ENCODE assay signal across 10 cellular contexts in the genomic region with DNA sequence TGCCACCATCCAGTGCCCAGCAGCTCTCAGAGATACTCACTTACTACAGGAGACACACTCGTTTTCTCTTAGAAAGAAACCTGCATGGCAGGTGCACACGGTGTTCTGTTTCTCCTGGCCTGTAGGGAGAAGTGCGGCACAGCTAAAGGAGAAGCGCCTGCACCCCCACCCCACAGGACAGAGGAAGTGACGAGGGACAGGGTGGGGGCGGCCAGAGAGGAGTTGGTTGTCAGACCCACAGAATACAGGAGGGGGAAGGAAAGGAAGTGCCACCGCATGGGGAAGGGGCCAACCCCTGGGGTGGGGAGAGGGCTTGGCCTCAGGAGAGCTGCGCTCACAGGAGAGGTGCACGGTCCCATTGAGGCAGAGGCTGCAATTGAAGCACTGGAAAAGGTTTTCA. TPM values are rescaled to one million over a fixed set of nuclear protein-coding genes. Genes with fewer than 3 reads are reported as not detected.
A peak's percentile ranks its signal among the peaks of the same experiment; 100 is the strongest.
DNase-seq lines count a peak whose midpoint lies in the region; ATAC-seq and TF ChIP-seq lines count a peak whose summit lies in the region.
"Had no signal": no experiment of that assay in that cellular context is flagged by ENCODE, and none has a peak within 500 bp of the region (broad histone marks: within the 10 kb centered on the region; RNA-seq: fewer than 3 reads in every experiment).

No MANE protein-coding gene starts in this region.

- H3K27me3 ChIP-seq in BLaER1 (no peaks in the 10 kb centered on the region), neutrophil (no peaks in the 10 kb centered on the region)

- TF ChIP-seq CTCF in HFFc6 (IDR thresholded peaks at IDR 0.05) (no peak), neutrophil (IDR thresholded peaks at IDR 0.05) (peak; percentile 57)

- H3K4me3 ChIP-seq in BLaER1 (no peak overlapping the region), neutrophil (ENCODE audit: low read depth in 1 of 2, low read length in 1 of 2) (peak overlapping the region; percentile 47 to 94)

- peak overlapping the region; percentile 71 for H3K4me3 Mint-ChIP-seq in HFFc6
- no peak overlapping the region for H3K4me3 Mint-ChIP-seq in central memory CD8-positive, alpha-beta T cell
- H3K4me3 Mint-ChIP-seq: endodermal cell had no signal

- no peak overlapping the region for H3K27ac ChIP-seq in BLaER1
- peak overlapping the region; percentile 97 for H3K27ac ChIP-seq in neutrophil

- H3K36me3 ChIP-seq in BLaER1 (peaks cover 74% of the 10 kb centered on the region), neutrophil (peaks cover 84% of the 10 kb centered on the region)

- ATAC-seq in central memory CD8-positive, alpha-beta T cell (replicated peaks; ENCODE audit: extremely low read depth, poor library complexity, severe bottlenecking), result no peak
- no peak for ATAC-seq in GM19463 (IDR thresholded peaks at IDR 0.05; ENCODE audit: unreplicated experiment)
- ATAC-seq: sciatic nerve had no signal

- H3K27me3 Mint-ChIP-seq in HFFc6 (ENCODE audit: insufficient read depth), result no peaks in the 10 kb centered on the region; the same call in none of the 2 replicates
- H3K27me3 Mint-ChIP-seq in central memory CD8-positive, alpha-beta T cell, result no peaks in the 10 kb centered on the region

- H4K20me1 ChIP-seq in BLaER1, result peaks cover 91% of the 10 kb centered on the region

- H3K4me1 ChIP-seq in BLaER1 (peaks cover 100% of the 10 kb centered on the region), neutrophil (ENCODE audit: control insufficient read depth in 1 of 2, insufficient read depth in 1 of 2, low read depth in 1 of 2, low read length in 1 of 2) (peaks cover 58 to 68% of the 10 kb centered on the region in 2 experiments)

- no peaks in the 10 kb centered on the region for H3K9me3 Mint-ChIP-seq in HFFc6
- H3K9me3 Mint-ChIP-seq in central memory CD8-positive, alpha-beta T cell, result no peaks in the 10 kb centered on the region
- H3K9me3 Mint-ChIP-seq: endodermal cell had no signal

- no peaks in the 10 kb centered on the region for H3K9me3 ChIP-seq in BLaER1
- peaks cover 5% of the 10 kb centered on the region for H3K9me3 ChIP-seq in neutrophil

- peaks cover 32% of the 10 kb centered on the region for H3K36me3 Mint-ChIP-seq in HFFc6 (ENCODE audit: low read depth)
- H3K36me3 Mint-ChIP-seq in central memory CD8-positive, alpha-beta T cell (ENCODE audit: insufficient read depth), result peaks cover 62% of the 10 kb centered on the region

- H3K27ac Mint-ChIP-seq in HFFc6, result no peak overlapping the region
- peak overlapping the region; percentile 78 for H3K27ac Mint-ChIP-seq in central memory CD8-positive, alpha-beta T cell (ENCODE audit: low read depth)

- peak overlapping the region; percentile 23; the same call in 1 of the 2 replicates for H3K4me2 ChIP-seq in BLaER1

- DNase-seq in HFFc6 (no peak), SIG-M5 treated with dmso at 0.1 percent for 504 hours (lab: John Stamatoyannopoulos, UW; ENCODE audit: unreplicated experiment) (no peak)
- DNase-seq in central memory CD8-positive, alpha-beta T cell (ENCODE audit: low spot score in 2 of 2), result no peak
- DNase-seq in activated effector memory CD4-positive, alpha-beta T cell treated with Interleukin-2 at 50 U/mL for 16 hours, result no peak
- no peak for DNase-seq in stimulated activated CD4-positive, alpha-beta T cell treated with anti-CD3 and anti-CD28 coated beads, Interleukin-4, amount 100 ng/mL, for 24 hours
- DNase-seq: endodermal cell had no signal

- H3K9ac ChIP-seq in BLaER1, result no peak overlapping the region

- H3K4me1 Mint-ChIP-seq in HFFc6 (ENCODE audit: low read depth), result peaks cover 57% of the 10 kb centered on the region
- peaks cover 41% of the 10 kb centered on the region for H3K4me1 Mint-ChIP-seq in central memory CD8-positive, alpha-beta T cell

RNA-seq across cellular contexts. Expression of a gene that starts 8.8 kb away (rescaled TPM):
- 100 to 1,000 TPM; 105 to 122 (median 112) TPM for total RNA-seq in HFFc6 (2021; fragmentation: NEBNext Ultra II Directional; extraction: Animal tissue kit (Norgen Biotek cat#: 25700))

RNA-seq across cellular contexts. Expression of a gene that starts 22.5 kb away (rescaled TPM):
- total RNA-seq in HFFc6 (2021; fragmentation: NEBNext Ultra II Directional; extraction: Animal tissue kit (Norgen Biotek cat#: 25700)), result not detected

RNA-seq across cellular contexts. Expression of a gene that starts 42.3 kb away (rescaled TPM):
- under 1 TPM in 1 of 6 experiments, not detected in 5; 0.18 TPM for total RNA-seq in HFFc6 (2021; fragmentation: NEBNext Ultra II Directional; extraction: Animal tissue kit (Norgen Biotek cat#: 25700))

RNA-seq across cellular contexts. Expression of a gene that starts 50.9 kb away (rescaled TPM):
- total RNA-seq in HFFc6 (2021; fragmentation: NEBNext Ultra II Directional; extraction: Animal tissue kit (Norgen Biotek cat#: 25700)), result 100 to 1,000 TPM in 3 of 6 experiments, 10 to 100 TPM in 3; 91.5 to 124 (median 106) TPM
